In the genomic region with DNA sequence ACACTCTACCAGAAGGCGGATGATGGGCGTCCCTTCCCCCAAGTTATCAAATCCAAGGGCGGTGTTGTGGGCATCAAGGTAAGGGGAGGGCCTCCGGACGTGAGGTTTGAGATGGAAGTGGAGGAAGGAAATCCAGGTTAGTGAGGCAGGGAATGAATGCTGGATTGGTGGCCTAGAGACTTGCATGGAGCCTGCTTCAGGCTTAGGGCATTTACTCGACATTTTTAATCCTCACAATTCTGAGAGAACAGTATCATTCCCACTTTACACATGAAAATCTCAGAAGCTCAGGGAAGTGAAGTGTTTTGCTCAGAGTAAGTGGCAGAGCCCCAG, we compare ENCODE assay signal across 10 cellular contexts. TPM values are rescaled to one million over a fixed set of nuclear protein-coding genes. Genes with fewer than 3 reads are reported as not detected.
DNase-seq lines count a peak whose midpoint lies in the region; ATAC-seq, FAIRE-seq and TF ChIP-seq lines count a peak whose summit lies in the region.
"Had no signal": no experiment of that assay in that cellular context is flagged by ENCODE, and none has a peak within 500 bp of the region (broad histone marks: within the 10 kb centered on the region; RNA-seq: fewer than 3 reads in every experiment).

No MANE protein-coding gene starts in this region.

- H3K27me3 Mint-ChIP-seq in activated naive CD4-positive, alpha-beta T cell treated with anti-CD3 and anti-CD28 coated beads, Interleukin-2, amount 10 ng/mL, durations not matched to agents 7 days and 5 days = no peaks in the 10 kb centered on the region

- CTCF ChIA-PET in activated naive CD4-positive, alpha-beta T cell treated with anti-CD3 and anti-CD28 coated beads, Interleukin-2, amount 10 ng/mL, durations not matched to agents 7 days and 5 days (lab: Charles Lee) = interaction anchor here (1.2 to 6.9 kb wide), 2 partner anchors 9 to 24 kb away, joined by 3 to 41 read pairs; partner anchors contain the start of gene TBX6

- peak overlapping the region in 1 of 2 donors; percentile 97 for H3K9ac ChIP-seq in kidney (ENCODE audit: low read length in 2 of 2)

- peaks cover 63% of the 10 kb centered on the region for H3K36me3 Mint-ChIP-seq in activated naive CD4-positive, alpha-beta T cell treated with anti-CD3 and anti-CD28 coated beads, Interleukin-2, amount 10 ng/mL, durations not matched to agents 7 days and 5 days

- TF ChIP-seq EP300 in tibial nerve (IDR thresholded peaks at IDR 0.05) = no peak

- H3K27me3 ChIP-seq in ascending aorta (no peaks in the 10 kb centered on the region), tibial nerve (no peaks in the 10 kb centered on the region)

- intact Hi-C loops in ascending aorta (cut with DNase I) = loop anchor here (5.0 to 10.0 kb wide), 3 partner anchors 245 to 587 kb away; partner anchors contain the start of genes FBRS, MAZ, MVP and PRR14
- intact Hi-C loops in kidney (cut with DNase I) = no loop called here

- no peaks in the 10 kb centered on the region for H3K9me3 ChIP-seq in ascending aorta
- H3K9me3 ChIP-seq in kidney (ENCODE audit: control insufficient read depth in 1 of 2, low read length in 2 of 2) = no peaks in the 10 kb centered on the region
- H3K9me3 ChIP-seq in tibial nerve = no peaks in the 10 kb centered on the region

- peaks cover 53% of the 10 kb centered on the region for H3K4me1 Mint-ChIP-seq in activated naive CD4-positive, alpha-beta T cell treated with anti-CD3 and anti-CD28 coated beads, Interleukin-2, amount 10 ng/mL, durations not matched to agents 7 days and 5 days

- H3K27ac ChIP-seq in ascending aorta (peak overlapping the region; percentile 97 to 99), kidney (ENCODE audit: low read depth in 2 of 2, low read length in 2 of 2) (peak overlapping the region in 1 of 2 donors; percentile 99), tibial nerve (peak overlapping the region in 2 of 4 donors; percentile 96 to 98)

- peak overlapping the region; percentile 98 for H3K27ac Mint-ChIP-seq in activated naive CD4-positive, alpha-beta T cell treated with anti-CD3 and anti-CD28 coated beads, Interleukin-2, amount 10 ng/mL, durations not matched to agents 7 days and 5 days

- no peak for ATAC-seq in HG03139 (IDR thresholded peaks at IDR 0.05; ENCODE audit: unreplicated experiment)

- H3K4me3 ChIP-seq in ascending aorta (peak overlapping the region; percentile 92), kidney (ENCODE audit: low read length in 2 of 2) (peak overlapping the region; percentile 64 to 91), tibial nerve (peak overlapping the region in 3 of 4 donors; percentile 6 to 92 (median 71))

- DNase-seq in activated naive CD4-positive, alpha-beta T cell treated with anti-CD3 and anti-CD28 coated beads, Interleukin-2, amount 10 ng/mL, durations not matched to agents 7 days and 5 days = no peak
- DNase-seq in activated naive CD4-positive, alpha-beta T cell (lab: John Stamatoyannopoulos, UW) = no peak
- no peak for DNase-seq in ascending aorta (ENCODE audit: low spot score in 2 of 2)
- no peak for DNase-seq in kidney
- no peak for DNase-seq in tibial nerve (ENCODE audit: low spot score in 2 of 2)
- DNase-seq in epidermal melanocyte (ENCODE audit: insufficient read length, low spot score) = no peak
- no peak for DNase-seq in NCI-H1436 (lab: John Stamatoyannopoulos, UW)
- DNase-seq: NCI-H187 treated with DMSO at 0.1 percent for 48 hours had no signal

- H3K36me3 ChIP-seq in ascending aorta (peaks cover 53 to 54% of the 10 kb centered on the region in 2 donors), kidney (ENCODE audit: control insufficient read depth in 1 of 2, insufficient read depth in 2 of 2, low read length in 2 of 2) (peaks cover 34 to 52% of the 10 kb centered on the region in 2 donors), tibial nerve (peaks cover 3 to 58% (median 30%) of the 10 kb centered on the region in 3 donors)

- H3K9me3 Mint-ChIP-seq in activated naive CD4-positive, alpha-beta T cell treated with anti-CD3 and anti-CD28 coated beads, Interleukin-2, amount 10 ng/mL, durations not matched to agents 7 days and 5 days = no peaks in the 10 kb centered on the region

- peak overlapping the region; percentile 100 for H3K4me3 Mint-ChIP-seq in activated naive CD4-positive, alpha-beta T cell treated with anti-CD3 and anti-CD28 coated beads, Interleukin-2, amount 10 ng/mL, durations not matched to agents 7 days and 5 days

- WGBS in tibial nerve, 2 donors = 76 to 88% methylated on average over 6 of the region's 6 CpGs

- FAIRE-seq in kidney (lab: Jason Lieb, UNC) = no peak
- FAIRE-seq: D721Med had no signal

- TF ChIP-seq CTCF in ascending aorta (IDR thresholded peaks at IDR 0.05) = no peak
- TF ChIP-seq CTCF in kidney (IDR thresholded peaks at IDR 0.05; ENCODE audit: borderline replicate concordance, extremely low read depth, insufficient read depth) = no peak
- TF ChIP-seq CTCF in tibial nerve (IDR thresholded peaks at IDR 0.05) = no peak

- TF ChIP-seq POLR2A in tibial nerve (IDR thresholded peaks at IDR 0.05) = no peak

- H3K4me1 ChIP-seq in ascending aorta (peaks cover 22 to 51% of the 10 kb centered on the region in 2 donors), kidney (ENCODE audit: control insufficient read depth in 1 of 2, insufficient read depth in 1 of 2, low read depth in 1 of 2, low read length in 2 of 2) (peaks cover 18 to 42% of the 10 kb centered on the region in 2 donors), tibial nerve (peaks cover 5 to 60% (median 42%) of the 10 kb centered on the region in 4 donors)

RNA-seq across cellular contexts. Expression of gene ALDOA, which starts 2.0 kb away (rescaled TPM):
- 1,202 TPM for total RNA-seq in ascending aorta
- 1,017 TPM for total RNA-seq in kidney
- 1,506 TPM for polyA plus RNA-seq in kidney (ENCODE audit: insufficient read depth, low read depth, low replicate concordance)
- 100 to 1,000 TPM; 474 to 649 (median 487) TPM for total RNA-seq in tibial nerve

RNA-seq across cellular contexts. Expression of gene PPP4C, which starts 8.2 kb away (rescaled TPM):
- total RNA-seq in ascending aorta = 50.7 TPM
- total RNA-seq in kidney = 78.8 TPM
- 107 TPM for polyA plus RNA-seq in kidney (ENCODE audit: insufficient read depth, low read depth, low replicate concordance)
- total RNA-seq in tibial nerve = 10 to 100 TPM; 21.1 to 54.3 (median 34.3) TPM

RNA-seq across cellular contexts. Expression of gene TBX6, which starts 24.2 kb away (rescaled TPM):
- total RNA-seq in ascending aorta (0.75 TPM), kidney (1.6 TPM), tibial nerve (1 to 10 TPM in 1 of 4 donors, under 1 TPM in 2, not detected in 1; 0.66 to 1.5 (median 0.84) TPM)
- polyA plus RNA-seq in kidney (ENCODE audit: insufficient read depth, low read depth, low replicate concordance) = 0.62 TPM

RNA-seq across cellular contexts. Expression of gene YPEL3, which starts 28.5 kb away (rescaled TPM):
- total RNA-seq in ascending aorta (98.6 TPM), kidney (40.0 TPM), tibial nerve (100 to 1,000 TPM in 2 of 4 donors, 10 to 100 TPM in 2; 81.9 to 197 (median 122) TPM)
- 107 TPM for polyA plus RNA-seq in kidney (ENCODE audit: insufficient read depth, low read depth, low replicate concordance)

RNA-seq across cellular contexts. Expression of gene TLCD3B, which starts 36.5 kb away (rescaled TPM):
- total RNA-seq in ascending aorta (not detected), kidney (not detected), tibial nerve (not detected)
- polyA plus RNA-seq in kidney (ENCODE audit: insufficient read depth, low read depth, low replicate concordance) = not detected
